8 cellular contexts compared by ENCODE assay signal in genomic region chr15:85482896-85483295, GRCh38.
DNase-seq lines count a peak whose midpoint lies in the region; ATAC-seq lines count a peak whose summit lies in the region.

No MANE protein-coding gene starts in this region.

- H3K4me1 Mint-ChIP-seq in activated naive CD8-positive, alpha-beta T cell treated with anti-CD3 and anti-CD28 coated beads, Interleukin-2, amount 50 U/mL, for 24 hours = peaks cover 68% of the 10 kb centered on the region

- H3K4me3 Mint-ChIP-seq in activated naive CD8-positive, alpha-beta T cell treated with anti-CD3 and anti-CD28 coated beads, Interleukin-2, amount 50 U/mL, for 24 hours = no peak overlapping the region

- no peaks in the 10 kb centered on the region for H3K27me3 Mint-ChIP-seq in activated naive CD8-positive, alpha-beta T cell treated with anti-CD3 and anti-CD28 coated beads, Interleukin-2, amount 50 U/mL, for 24 hours

- H3K9me3 Mint-ChIP-seq in activated naive CD8-positive, alpha-beta T cell treated with anti-CD3 and anti-CD28 coated beads, Interleukin-2, amount 50 U/mL, for 24 hours = no peaks in the 10 kb centered on the region

- H3K36me3 Mint-ChIP-seq in activated naive CD8-positive, alpha-beta T cell treated with anti-CD3 and anti-CD28 coated beads, Interleukin-2, amount 50 U/mL, for 24 hours (ENCODE audit: low read depth) = peaks cover 11% of the 10 kb centered on the region

- no peak for ATAC-seq in activated naive CD8-positive, alpha-beta T cell treated with anti-CD3 and anti-CD28 coated beads, Interleukin-2, amount 50 U/mL, for 24 hours
- ATAC-seq in HG02840 (IDR thresholded peaks at IDR 0.05; ENCODE audit: low FRiP score, unreplicated experiment) (no peak), GM21576 (IDR thresholded peaks at IDR 0.05; ENCODE audit: unreplicated experiment) (no peak)

- H3K27ac Mint-ChIP-seq in activated naive CD8-positive, alpha-beta T cell treated with anti-CD3 and anti-CD28 coated beads, Interleukin-2, amount 50 U/mL, for 24 hours = peak overlapping the region; percentile 31

- DNase-seq in A172 (ENCODE audit: low spot score) (peak; percentile 70), HCEC 1CT (peak; percentile 88), kidney tubule cell (ENCODE audit: low spot score) (peak; percentile 90), NCI-H2107 treated with DMSO at 0.1 percent for 48 hours (lab: John Stamatoyannopoulos, UW; ENCODE audit: unreplicated experiment) (no peak)
- no peak for DNase-seq in activated naive CD8-positive, alpha-beta T cell treated with anti-CD3 and anti-CD28 coated beads, Interleukin-2, amount 50 U/mL, for 24 hours
- no peak for DNase-seq in activated CD4-positive, CD25-positive, alpha-beta regulatory T cell treated with anti-CD3 and anti-CD28 coated beads, Interleukin-2, amount 50 U/mL, for 72 hours

Comparison
In these comparisons a context has a peak if more than half of its experiments do, and no peak if none do; other contexts are left out.
1. DNase-seq: peak in A172 (single experiment), HCEC 1CT (single experiment) and kidney tubule cell (single experiment); none in activated naive CD8-positive, alpha-beta T cell treated with anti-CD3 and anti-CD28 coated beads, Interleukin-2, amount 50 U/mL, for 24 hours (single experiment), NCI-H2107 treated with DMSO at 0.1 percent for 48 hours (single experiment) and activated CD4-positive, CD25-positive, alpha-beta regulatory T cell treated with anti-CD3 and anti-CD28 coated beads, Interleukin-2, amount 50 U/mL, for 72 hours (single experiment).